Comparison of ENCODE assay signal across 13 cellular contexts in the genomic region with DNA sequence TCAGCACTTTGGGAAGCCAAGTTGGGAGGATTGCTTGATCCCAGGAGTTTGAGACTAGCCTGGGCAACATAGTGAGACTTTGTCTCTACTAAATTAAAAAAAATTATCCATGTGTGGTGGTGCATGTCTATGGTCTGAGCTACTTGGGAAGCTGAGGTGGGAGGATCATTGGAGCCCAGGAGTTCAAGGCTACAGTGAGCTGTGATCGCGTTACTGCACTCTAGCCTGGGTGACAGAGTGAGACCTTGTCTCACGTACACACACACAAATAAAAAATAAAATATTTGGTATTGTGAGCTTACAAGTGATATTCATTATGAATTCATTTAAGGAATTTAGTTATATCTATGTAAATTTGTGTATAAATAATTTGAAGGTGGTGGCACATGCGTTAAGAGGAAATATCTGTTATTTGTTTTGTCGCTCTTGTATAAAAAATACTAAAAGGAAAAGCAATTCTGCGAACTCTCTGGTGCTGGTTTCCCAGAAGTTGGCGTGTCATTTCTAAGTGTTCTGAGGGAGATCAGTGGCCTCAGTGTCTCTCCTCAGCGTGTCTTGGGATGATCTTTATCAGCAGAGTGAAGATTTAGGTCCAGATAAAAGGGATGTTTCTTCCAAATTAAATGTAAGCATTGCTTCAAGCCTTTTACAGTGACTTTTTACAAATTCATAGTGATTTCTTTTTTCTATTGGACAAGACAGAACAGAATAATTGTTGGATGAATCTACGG.
DNase-seq lines count a peak whose midpoint lies in the region; FAIRE-seq and TF ChIP-seq lines count a peak whose summit lies in the region.
"Had no signal": no experiment of that assay in that cellular context is flagged by ENCODE, and none has a peak within 500 bp of the region (broad histone marks: within the 10 kb centered on the region; RNA-seq: fewer than 3 reads in every experiment).

No MANE protein-coding gene starts in this region.

- H3K27ac Mint-ChIP-seq in activated CD4-positive, alpha-beta T cell treated with anti-CD3 and anti-CD28 coated beads, Interleukin-2, amount 10 ng/mL, durations not matched to agents 24 days and 14 days, result peak overlapping the region; percentile 58
- peak overlapping the region; percentile 73 for H3K27ac Mint-ChIP-seq in activated T-helper 2 cell treated with anti-CD3 and anti-CD28 coated beads, Interferon-gamma antibody, Interleukin-2, Interleukin-4, amounts not matched to agents 10 μg/mL and 5 μg/mL and 100 μg/mL, durations not matched to agents 14 hours and 24 hours and 36 hours

- H3F3A ChIP-seq in Loucy (ENCODE audit: low read depth), result 0 out of 2 replicates have a peak, but pooled peaks cover 4% of the 10 kb centered on the region

- no peaks in the 10 kb centered on the region for H3K27me3 ChIP-seq in Loucy (ENCODE audit: insufficient read depth, low read length, poor library complexity, severe bottlenecking)

- no peaks in the 10 kb centered on the region for H3K9me3 Mint-ChIP-seq in activated CD4-positive, alpha-beta T cell treated with anti-CD3 and anti-CD28 coated beads, Interleukin-2, amount 10 ng/mL, durations not matched to agents 24 days and 14 days
- peaks cover 8% of the 10 kb centered on the region for H3K9me3 Mint-ChIP-seq in activated T-helper 2 cell treated with anti-CD3 and anti-CD28 coated beads, Interferon-gamma antibody, Interleukin-2, Interleukin-4, amounts not matched to agents 10 μg/mL and 5 μg/mL and 100 μg/mL, durations not matched to agents 14 hours and 24 hours and 36 hours

- H3K36me3 ChIP-seq in Loucy (ENCODE audit: insufficient read depth, low read length), result peaks cover 10% of the 10 kb centered on the region; the same call in 1 of the 2 replicates

- peak overlapping the region; percentile 42 for H3K4me2 ChIP-seq in Loucy (ENCODE audit: low read depth, low read length, poor library complexity, severe bottlenecking)
- H3K4me2 ChIP-seq: PC-9 had no signal

- no peaks in the 10 kb centered on the region for H3K9me2 ChIP-seq in Loucy (replicated peaks; ENCODE audit: low read depth, low read length)

- no peak overlapping the region for H3K4me3 ChIP-seq in Loucy (ENCODE audit: low read length, poor library complexity, severe bottlenecking)
- H3K4me3 ChIP-seq: PC-9 had no signal

- H3K36me3 Mint-ChIP-seq in activated CD4-positive, alpha-beta T cell treated with anti-CD3 and anti-CD28 coated beads, Interleukin-2, amount 10 ng/mL, durations not matched to agents 24 days and 14 days (ENCODE audit: low read depth), result peaks cover 6% of the 10 kb centered on the region
- H3K36me3 Mint-ChIP-seq in activated T-helper 2 cell treated with anti-CD3 and anti-CD28 coated beads, Interferon-gamma antibody, Interleukin-2, Interleukin-4, amounts not matched to agents 10 μg/mL and 5 μg/mL and 100 μg/mL, durations not matched to agents 14 hours and 24 hours and 36 hours (ENCODE audit: low read depth), result peaks cover 26% of the 10 kb centered on the region

- TF ChIP-seq POLR2A in GM12892 (IDR thresholded peaks at IDR 0.05; ENCODE audit: low read depth, low read length), result no peak

- no peaks in the 10 kb centered on the region for H3K27me3 Mint-ChIP-seq in activated CD4-positive, alpha-beta T cell treated with anti-CD3 and anti-CD28 coated beads, Interleukin-2, amount 10 ng/mL, durations not matched to agents 24 days and 14 days
- no peaks in the 10 kb centered on the region for H3K27me3 Mint-ChIP-seq in activated T-helper 2 cell treated with anti-CD3 and anti-CD28 coated beads, Interferon-gamma antibody, Interleukin-2, Interleukin-4, amounts not matched to agents 10 μg/mL and 5 μg/mL and 100 μg/mL, durations not matched to agents 14 hours and 24 hours and 36 hours (ENCODE audit: low read depth)

- no peak overlapping the region for H3K4me3 Mint-ChIP-seq in activated CD4-positive, alpha-beta T cell treated with anti-CD3 and anti-CD28 coated beads, Interleukin-2, amount 10 ng/mL, durations not matched to agents 24 days and 14 days
- H3K4me3 Mint-ChIP-seq in activated T-helper 2 cell treated with anti-CD3 and anti-CD28 coated beads, Interferon-gamma antibody, Interleukin-2, Interleukin-4, amounts not matched to agents 10 μg/mL and 5 μg/mL and 100 μg/mL, durations not matched to agents 14 hours and 24 hours and 36 hours (ENCODE audit: low read depth), result peak overlapping the region; percentile 5

- peak overlapping the region; percentile 82 for H3K27ac ChIP-seq in 22Rv1
- H3K27ac ChIP-seq: C4-2B, HL-60, PC-9 had no signal

- no peak for FAIRE-seq in GM12892 (lab: Jason Lieb, UNC)

- peaks cover 37% of the 10 kb centered on the region for H3K4me1 ChIP-seq in Loucy (ENCODE audit: insufficient read depth, low read length, poor library complexity, severe bottlenecking)

- peak; percentile 74 for DNase-seq in activated CD4-positive, alpha-beta T cell treated with anti-CD3 and anti-CD28 coated beads, Interleukin-2, amount 10 ng/mL, durations not matched to agents 24 days and 14 days
- DNase-seq in activated CD4-positive, alpha-beta T cell treated with anti-CD3 and anti-CD28 coated beads, Interleukin-2, amount 50 U/mL, for 1 hour, result no peak
- DNase-seq in activated T-helper 2 cell treated with anti-CD3 and anti-CD28 coated beads, Interferon-gamma antibody, Interleukin-2, Interleukin-4, amounts not matched to agents 10 μg/mL and 5 μg/mL and 100 μg/mL, durations not matched to agents 14 hours and 24 hours and 36 hours (ENCODE audit: low spot score), result peak; percentile 25
- DNase-seq in NCI-H2196 treated with DMSO at 0.1 percent for 48 hours (lab: John Stamatoyannopoulos, UW; ENCODE audit: unreplicated experiment) (no peak), GM12892 (ENCODE audit: insufficient read length) (no peak), posterior vena cava (ENCODE audit: low spot score) (no peak)
- DNase-seq: GOT3 had no signal

- H3K9me3 ChIP-seq in Loucy (ENCODE audit: insufficient read depth, low read depth, low read length), result no peaks in the 10 kb centered on the region
- H3K9me3 ChIP-seq: Caco-2 had no signal

- intact Hi-C loops in activated CD4-positive, alpha-beta T cell treated with anti-CD3 and anti-CD28 coated beads, Interleukin-2, amount 10 ng/mL, durations not matched to agents 24 days and 14 days (cut with micrococcal nuclease), result loop anchor here (2.0 to 10.0 kb wide), 4 partner anchors 337 to 1066 kb away; no protein-coding TSS in a partner anchor
- intact Hi-C loops in activated T-helper 2 cell treated with anti-CD3 and anti-CD28 coated beads, Interferon-gamma antibody, Interleukin-2, Interleukin-4, amounts not matched to agents 10 μg/mL and 5 μg/mL and 100 μg/mL, durations not matched to agents 14 hours and 24 hours and 36 hours (cut with micrococcal nuclease), result loop anchor here (1.0 to 5.0 kb wide), 5 partner anchors 19 to 1036 kb away; no protein-coding TSS in a partner anchor
- intact Hi-C loops in posterior vena cava (cut with DNase I), result no loop called here

- H4K20me1 ChIP-seq in Loucy (ENCODE audit: insufficient read depth, low read length, poor library complexity, severe bottlenecking), result no peaks in the 10 kb centered on the region

- no peaks in the 10 kb centered on the region for H3K79me2 ChIP-seq in Loucy (ENCODE audit: insufficient read depth, low read length)

- TF ChIP-seq CTCF in 22Rv1 (IDR thresholded peaks at IDR 0.05) (no peak), Loucy (conservative IDR thresholded peaks at IDR 0.05; ENCODE audit: low read length) (no peak)

- H2AFZ ChIP-seq in Loucy (ENCODE audit: low read length), result no peak overlapping the region
- H2AFZ ChIP-seq: PC-9 had no signal

- peaks cover 30% of the 10 kb centered on the region for H3K4me1 Mint-ChIP-seq in activated CD4-positive, alpha-beta T cell treated with anti-CD3 and anti-CD28 coated beads, Interleukin-2, amount 10 ng/mL, durations not matched to agents 24 days and 14 days
- peaks cover 44% of the 10 kb centered on the region for H3K4me1 Mint-ChIP-seq in activated T-helper 2 cell treated with anti-CD3 and anti-CD28 coated beads, Interferon-gamma antibody, Interleukin-2, Interleukin-4, amounts not matched to agents 10 μg/mL and 5 μg/mL and 100 μg/mL, durations not matched to agents 14 hours and 24 hours and 36 hours (ENCODE audit: low read depth)

- peak overlapping the region; percentile 35 for H3K9ac ChIP-seq in Loucy (ENCODE audit: low read depth, low read length, poor library complexity, severe bottlenecking)

Comparison
In these comparisons a context has a peak if more than half of its experiments do, and no peak if none do; other contexts are left out.
1. DNase-seq: peak in activated CD4-positive, alpha-beta T cell treated with anti-CD3 and anti-CD28 coated beads, Interleukin-2, amount 10 ng/mL, durations not matched to agents 24 days and 14 days (single experiment) and activated T-helper 2 cell treated with anti-CD3 and anti-CD28 coated beads, Interferon-gamma antibody, Interleukin-2, Interleukin-4, amounts not matched to agents 10 μg/mL and 5 μg/mL and 100 μg/mL, durations not matched to agents 14 hours and 24 hours and 36 hours (single experiment); none in activated CD4-positive, alpha-beta T cell treated with anti-CD3 and anti-CD28 coated beads, Interleukin-2, amount 50 U/mL, for 1 hour (single experiment), NCI-H2196 treated with DMSO at 0.1 percent for 48 hours (single experiment), GM12892 (single experiment) and posterior vena cava (single experiment).
2. intact Hi-C loops: an anchor here in activated CD4-positive, alpha-beta T cell treated with anti-CD3 and anti-CD28 coated beads, Interleukin-2, amount 10 ng/mL, durations not matched to agents 24 days and 14 days (2.0 to 10.0 kb wide) and activated T-helper 2 cell treated with anti-CD3 and anti-CD28 coated beads, Interferon-gamma antibody, Interleukin-2, Interleukin-4, amounts not matched to agents 10 μg/mL and 5 μg/mL and 100 μg/mL, durations not matched to agents 14 hours and 24 hours and 36 hours (1.0 to 5.0 kb wide); none called in posterior vena cava.